7 cellular contexts compared by ENCODE assay signal in genomic region chr3:99895706-99896441, GRCh38.
DNase-seq lines count a peak whose midpoint lies in the region; FAIRE-seq and TF ChIP-seq lines count a peak whose summit lies in the region.

No MANE protein-coding gene starts in this region.

- POLR2A ChIA-PET in endothelial cell of umbilical vein (lab: Charles Lee), result no interaction called here

- intact Hi-C loops in endothelial cell of umbilical vein (cut with micrococcal nuclease) (loop anchor here (1.0 kb wide), 1 partner anchor 145 kb away; no protein-coding TSS in a partner anchor), transverse colon (cut with DNase I; ENCODE audit: low total_unique reads) (no loop called here)

- no peak for TF ChIP-seq EP300 in transverse colon (IDR thresholded peaks at IDR 0.05; ENCODE audit: low read depth)

- in situ Hi-C loops in GM23248 (cut with MboI), result no loop called here
- in situ Hi-C loops in transverse colon (cut with MboI; ENCODE audit: low pct_ligation_motif_present in 1 of 4, low pct_unique_long_range_greater_than_20kb in 1 of 4, low sequenced_read_pairs in 3 of 4), result no loop called here

- H3K9me1 ChIP-seq in endothelial cell of umbilical vein (replicated peaks; ENCODE audit: control insufficient read depth, extremely low read depth, insufficient read depth, low read length), result no peaks in the 10 kb centered on the region

- H3K9ac ChIP-seq in GM23248, result peak overlapping the region; percentile 78
- peak overlapping the region; percentile 71 for H3K9ac ChIP-seq in endothelial cell of umbilical vein (replicated peaks; ENCODE audit: extremely low read depth, insufficient read depth, low read length)

- H4K20me1 ChIP-seq in GM23248 (ENCODE audit: insufficient read depth), result no peaks in the 10 kb centered on the region
- H4K20me1 ChIP-seq in endothelial cell of umbilical vein (replicated peaks; ENCODE audit: control insufficient read depth, extremely low read depth, insufficient read depth, low read length), result no peaks in the 10 kb centered on the region

- H3K36me3 ChIP-seq in GM23248 (ENCODE audit: low read depth) (no peaks in the 10 kb centered on the region), endothelial cell of umbilical vein (ENCODE audit: control insufficient read depth in 2 of 2, extremely low read depth in 1 of 2, insufficient read depth in 2 of 2, low read length in 2 of 2) (no peaks in the 10 kb centered on the region), transverse colon (no peaks in the 10 kb centered on the region)

- TF ChIP-seq CTCF in endothelial cell of umbilical vein (IDR thresholded peaks at IDR 0.05; ENCODE audit: extremely low read depth in 1 of 2, insufficient read depth in 1 of 2, low read depth in 1 of 2, low read length in 2 of 2) (no peak), transverse colon (IDR thresholded peaks at IDR 0.05) (no peak)

- FAIRE-seq in endothelial cell of umbilical vein (lab: Jason Lieb, UNC), result peak; percentile 75

- no peak for TF ChIP-seq POLR2A in endothelial cell of umbilical vein (IDR thresholded peaks at IDR 0.05; ENCODE audit: low read depth, low read length)
- TF ChIP-seq POLR2A in transverse colon (IDR thresholded peaks at IDR 0.05), result no peak

- H3K9me2 ChIP-seq in GM23248 (ENCODE audit: insufficient read depth), result no peaks in the 10 kb centered on the region

- H3K4me2 ChIP-seq in GM23248 (ENCODE audit: unreplicated experiment) (peak overlapping the region; percentile 78), endothelial cell of umbilical vein (ENCODE audit: insufficient read depth, low read length) (peak overlapping the region; percentile 64)

- H3K27ac ChIP-seq in GM23248 (peak overlapping the region; percentile 97), endothelial cell of umbilical vein (ENCODE audit: insufficient read depth, low read depth, low read length) (peak overlapping the region; percentile 92), transverse colon (peak overlapping the region in 2 of 4 donors; percentile 14 to 41)

- H3K9me3 ChIP-seq in GM23248 (ENCODE audit: low read depth) (no peaks in the 10 kb centered on the region), endothelial cell of umbilical vein (replicated peaks; ENCODE audit: control insufficient read depth, insufficient read depth, low read length) (no peaks in the 10 kb centered on the region), transverse colon (no peaks in the 10 kb centered on the region)

- WGBS in GM23248 (ENCODE audit: low coverage in 1 of 2, low lambda C conversion rate in 2 of 2, missing lambda C conversion rate in 2 of 2), 2 experiments, result 0 to 3% methylated on average over 2 of the region's 2 CpGs
- 48 to 58% methylated on average over 2 of the region's 2 CpGs for WGBS in transverse colon (ENCODE audit: low coverage in 1 of 2), 2 donors

- peaks cover 8% of the 10 kb centered on the region; the same call in 1 of the 2 replicates for H3K79me2 ChIP-seq in GM23248 (ENCODE audit: insufficient read depth)
- peaks cover 5% of the 10 kb centered on the region for H3K79me2 ChIP-seq in endothelial cell of umbilical vein (ENCODE audit: control insufficient read depth, insufficient read depth, low read length)

- BruUV-seq in endothelial cell of umbilical vein (replicated peaks; lab: Mats Ljungman, UMichigan), result TSS peak; percentile 91

- CTCF ChIA-PET in endothelial cell of umbilical vein (lab: Charles Lee), result interaction anchor here (1.0 to 2.9 kb wide), 4 partner anchors 23 to 358 kb away, joined by 3 to 10 read pairs (median 5); no protein-coding TSS in a partner anchor

- H3K4me3 ChIP-seq in GM23248, result peak overlapping the region; percentile 20; the same call in 1 of the 2 replicates
- H3K4me3 ChIP-seq in endothelial cell of umbilical vein (replicated peaks in 1 of 3; ENCODE audit: insufficient read depth in 1 of 3, low read depth in 1 of 3, low read length in 3 of 3), result peak overlapping the region in 1 of 3 experiments; percentile 9
- no peak overlapping the region for H3K4me3 ChIP-seq in transverse colon

- H3K27me3 ChIP-seq in GM23248 (replicated peaks; ENCODE audit: insufficient read depth) (no peaks in the 10 kb centered on the region), endothelial cell of umbilical vein (ENCODE audit: control insufficient read depth in 2 of 2, insufficient read depth in 2 of 2, low read length in 2 of 2) (no peaks in the 10 kb centered on the region), transverse colon (no peaks in the 10 kb centered on the region)

- peak overlapping the region; percentile 67 for H2AFZ ChIP-seq in GM23248
- peak overlapping the region; percentile 56 for H2AFZ ChIP-seq in endothelial cell of umbilical vein (ENCODE audit: low read depth, low read length)

- peak; percentile 94 for DNase-seq in GM23248
- peak; percentile 13 for DNase-seq in NCI-H774 (lab: John Stamatoyannopoulos, UW)
- peak; percentile 85 for DNase-seq in endothelial cell of umbilical vein (ENCODE audit: low read depth, low spot score)
- DNase-seq in pulmonary artery endothelial cell (ENCODE audit: low read depth, low spot score), result peak; percentile 51
- no peak for DNase-seq in transverse colon
- DNase-seq in stimulated activated naive CD4-positive, alpha-beta T cell (lab: John Stamatoyannopoulos, UW), result no peak
- DNase-seq in NCI-H1417 treated with DMSO at 0.1 percent for 48 hours (lab: John Stamatoyannopoulos, UW), result no peak

- H3K4me1 ChIP-seq in GM23248 (ENCODE audit: insufficient read depth) (peaks cover 45% of the 10 kb centered on the region), endothelial cell of umbilical vein (ENCODE audit: control insufficient read depth, extremely low read depth, insufficient read depth, low read length) (peaks cover 22% of the 10 kb centered on the region), transverse colon (peaks cover 0 to 11% (median 2%) of the 10 kb centered on the region in 4 donors)

- dilution Hi-C loops in endothelial cell of umbilical vein (cut with MboI; ENCODE audit: extremely low pct_ligation_motif_present, low sequenced_read_pairs), result no loop called here

- peaks cover 41% of the 10 kb centered on the region for H3F3A ChIP-seq in GM23248 (ENCODE audit: insufficient read depth)

TF ChIP-seq in endothelial cell of umbilical vein, 7 proteins besides CTCF, POLR2A, EP300 and RAD21:
- TF ChIP-seq FOS (IDR thresholded peaks at IDR 0.05; ENCODE audit: borderline replicate concordance, insufficient read depth, low read length) (peak; percentile 89), JUN (IDR thresholded peaks at IDR 0.05; ENCODE audit: borderline replicate concordance, insufficient read depth, insufficient read length, low read depth) (peak; percentile 95), MAX (IDR thresholded peaks at IDR 0.05; ENCODE audit: insufficient read depth, insufficient read length) (no peak), POLR2AphosphoS5 (IDR thresholded peaks at IDR 0.05; ENCODE audit: insufficient read depth, low read depth, low read length) (peak; percentile 21), GATA2 (IDR thresholded peaks at IDR 0.05; ENCODE audit: insufficient read depth, insufficient read length, low read depth, low read length) (no peak)

Comparison
In these comparisons a context has a peak if more than half of its experiments do, and no peak if none do; other contexts are left out.
1. DNase-seq: peak in GM23248 (single experiment), NCI-H774 (single experiment), endothelial cell of umbilical vein (single experiment) and pulmonary artery endothelial cell (single experiment); none in transverse colon (single experiment), stimulated activated naive CD4-positive, alpha-beta T cell (0 of 6) and NCI-H1417 treated with DMSO at 0.1 percent for 48 hours (single experiment).